ENCODE assay signal across 26 cellular contexts in the genomic region with DNA sequence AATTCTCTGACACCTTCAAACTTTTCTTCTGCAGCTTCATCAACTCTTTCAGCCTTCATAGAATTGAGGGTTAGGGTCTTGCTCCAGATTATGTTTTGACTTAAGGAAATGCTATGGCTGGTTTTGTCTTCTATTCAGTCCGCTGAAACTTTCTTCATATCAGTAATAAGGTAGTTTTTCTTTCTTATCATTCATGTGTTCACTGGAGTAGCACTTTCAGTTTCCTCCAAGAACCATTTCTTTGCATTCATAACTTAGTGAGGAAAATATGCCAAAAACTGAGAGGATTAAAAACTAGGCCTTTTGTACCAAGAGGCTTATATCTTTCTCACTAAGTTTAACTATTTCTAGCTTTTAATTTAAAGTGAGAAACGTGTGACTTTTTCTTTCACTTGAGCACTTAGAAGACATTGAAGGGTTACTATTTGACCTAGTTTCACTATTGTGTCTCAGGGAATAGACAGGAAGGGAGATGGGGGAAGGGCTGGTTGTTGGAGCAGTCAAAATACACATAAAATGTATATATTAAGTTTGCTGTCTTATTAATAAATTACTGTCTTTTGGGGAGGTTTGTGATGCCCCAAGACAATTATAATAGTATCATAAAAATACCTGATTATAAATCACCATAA.
"Had no signal": no experiment of that assay in that cellular context is flagged by ENCODE, and none has a peak within 500 bp of the region (broad histone marks: within the 10 kb centered on the region; RNA-seq: fewer than 3 reads in every experiment).

No MANE protein-coding gene starts in this region.

- H3K27ac ChIP-seq: coronary artery, esophagus squamous epithelium, left ventricle myocardium inferior, lower lobe of right lung, ovary, sigmoid colon, spleen, suprapubic skin, transverse colon, upper lobe of right lung, uterus had no signal

- H3K4me1 ChIP-seq: esophagus squamous epithelium, left ventricle myocardium inferior, lower lobe of right lung, sigmoid colon, spleen, suprapubic skin, transverse colon, upper lobe of right lung, uterus had no signal

- DNase-seq: dermis blood vessel endothelial cell; effector memory CD4-positive, alpha-beta T cell; erythroblast; esophagus squamous epithelium; foreskin melanocyte; hypothalamus; immature natural killer cell; islet precursor cell; kidney glomerular epithelial cell; left colon; left ventricle myocardium inferior; lower lobe of right lung; naive thymus-derived CD8-positive, alpha-beta T cell; nephron progenitor cell; occipital lobe; ovary; right cardiac atrium; sigmoid colon; spleen; stimulated activated CD4-positive, alpha-beta T cell treated with anti-CD3 and anti-CD28 coated beads, Interleukin-4, amount 100 ng/mL, for 4 hours; stimulated activated naive B cell treated with anti-CD40 and anti-IgM and Interleukin-4, amounts not matched to agents 10 μg/mL and 1 μg/mL and 100 μg/mL, for 72 hours; transverse colon; upper lobe of right lung; uterus had no signal

- H3K27me3 ChIP-seq: esophagus squamous epithelium, ovary, sigmoid colon, spleen, suprapubic skin, transverse colon, upper lobe of right lung, uterus had no signal

- ATAC-seq: left colon; lower lobe of right lung; naive thymus-derived CD8-positive, alpha-beta T cell; right cardiac atrium; stimulated activated naive B cell treated with anti-CD40 and anti-IgM and Interleukin-4, amounts not matched to agents 10 μg/mL and 1 μg/mL and 100 μg/mL, for 72 hours; upper lobe of right lung had no signal

- H3K36me3 ChIP-seq: esophagus squamous epithelium, left ventricle myocardium inferior, lower lobe of right lung, ovary, sigmoid colon, spleen, suprapubic skin, transverse colon, upper lobe of right lung, uterus had no signal

- H3K4me3 ChIP-seq: coronary artery, esophagus squamous epithelium, left ventricle myocardium inferior, lower lobe of right lung, ovary, sigmoid colon, spleen, suprapubic skin, transverse colon, upper lobe of right lung, uterus had no signal

- H3K9me3 ChIP-seq: esophagus squamous epithelium, ovary, suprapubic skin, transverse colon, upper lobe of right lung, uterus had no signal
